Comparison of ENCODE assay signal across 11 cellular contexts in the genomic region with DNA sequence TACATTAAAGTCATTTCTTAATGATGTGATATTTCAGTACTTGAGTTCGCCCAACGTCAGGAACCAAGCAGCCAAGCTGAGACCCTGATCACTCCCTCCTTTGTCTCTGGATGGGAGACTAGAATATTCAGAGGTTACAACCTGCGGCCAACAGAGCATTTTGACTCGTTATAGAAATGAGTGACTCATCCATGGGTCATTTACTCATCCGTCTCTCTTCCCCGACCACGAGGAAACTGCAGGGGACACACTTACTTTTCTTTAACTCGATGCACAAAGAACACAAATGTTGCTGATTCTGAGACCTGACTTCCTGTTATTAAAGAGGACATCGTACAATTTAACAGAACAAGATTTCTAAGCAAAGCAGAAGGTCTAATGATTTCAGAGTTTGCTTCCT.
DNase-seq lines count a peak whose midpoint lies in the region; ATAC-seq and TF ChIP-seq lines count a peak whose summit lies in the region.
"Had no signal": no experiment of that assay in that cellular context is flagged by ENCODE, and none has a peak within 500 bp of the region (broad histone marks: within the 10 kb centered on the region; RNA-seq: fewer than 3 reads in every experiment).

No MANE protein-coding gene starts in this region.

- H3K4me1 Mint-ChIP-seq in T-helper 17 cell = peaks cover 22% of the 10 kb centered on the region

- no peaks in the 10 kb centered on the region for H3K9me3 ChIP-seq in T-helper 17 cell (ENCODE audit: control insufficient read depth, low read length, poor library complexity, severe bottlenecking)

- H3K27me3 Mint-ChIP-seq in T-helper 17 cell = no peaks in the 10 kb centered on the region

- H3K4me3 ChIP-seq in AG04449 (ENCODE audit: low read depth, low read length) = no peak overlapping the region

- TF ChIP-seq CTCF in AG04449 (IDR thresholded peaks at IDR 0.05; ENCODE audit: insufficient read depth, low read length, missing control alignments) (no peak), GM13976 (IDR thresholded peaks at IDR 0.05; ENCODE audit: borderline replicate concordance, control extremely low read depth, extremely low read depth, insufficient read depth, missing control alignments) (no peak)

- peak; percentile 29 for DNase-seq in AG04449 (ENCODE audit: low read depth, low spot score)
- peak; percentile 41 for DNase-seq in GM13976 (ENCODE audit: low spot score)
- no peak for DNase-seq in T-helper 17 cell
- peak; percentile 84 for DNase-seq in glomerular visceral epithelial cell (ENCODE audit: extremely low spot score)
- no peak for DNase-seq in HuH-7 (ENCODE audit: low spot score)
- DNase-seq in NCI-H2171 treated with DMSO at 0.1 percent for 48 hours (lab: John Stamatoyannopoulos, UW) = no peak
- DNase-seq in NCI-H2081 treated with DMSO at 0.1 percent for 48 hours (lab: John Stamatoyannopoulos, UW) = no peak
- DNase-seq: activated CD4-positive, alpha-beta T cell treated with anti-CD3 and anti-CD28 coated beads for 48 hours; mesendoderm; NCI-H82 had no signal

- H3K4me3 Mint-ChIP-seq in T-helper 17 cell = peak overlapping the region; percentile 25

- peak overlapping the region; percentile 89 for H3K27ac Mint-ChIP-seq in T-helper 17 cell

- in situ Hi-C loops in GM13976 (cut with MboI; ENCODE audit: low sequenced_read_pairs, unreplicated experiment) = no loop called here

- POLR2A ChIA-PET in AG04449 (lab: Yijun Ruan, JAX) = no interaction called here

- peak; percentile 18 for ATAC-seq in T-helper 17 cell
- ATAC-seq in GM19463 (IDR thresholded peaks at IDR 0.05; ENCODE audit: unreplicated experiment) = no peak

- CTCF ChIA-PET in AG04449 (lab: Yijun Ruan, JAX) = no interaction called here

- no peaks in the 10 kb centered on the region for H3K36me3 Mint-ChIP-seq in T-helper 17 cell (ENCODE audit: low read depth)

Comparison
In these comparisons a context has a peak if more than half of its experiments do, and no peak if none do; other contexts are left out.
1. DNase-seq: peak in AG04449 (single experiment), GM13976 (single experiment) and glomerular visceral epithelial cell (single experiment); none in T-helper 17 cell (0 of 3), HuH-7 (single experiment), NCI-H2171 treated with DMSO at 0.1 percent for 48 hours (single experiment) and NCI-H2081 treated with DMSO at 0.1 percent for 48 hours (single experiment).